Comparison of ENCODE assay signal across 2 cellular contexts in the genomic region with DNA sequence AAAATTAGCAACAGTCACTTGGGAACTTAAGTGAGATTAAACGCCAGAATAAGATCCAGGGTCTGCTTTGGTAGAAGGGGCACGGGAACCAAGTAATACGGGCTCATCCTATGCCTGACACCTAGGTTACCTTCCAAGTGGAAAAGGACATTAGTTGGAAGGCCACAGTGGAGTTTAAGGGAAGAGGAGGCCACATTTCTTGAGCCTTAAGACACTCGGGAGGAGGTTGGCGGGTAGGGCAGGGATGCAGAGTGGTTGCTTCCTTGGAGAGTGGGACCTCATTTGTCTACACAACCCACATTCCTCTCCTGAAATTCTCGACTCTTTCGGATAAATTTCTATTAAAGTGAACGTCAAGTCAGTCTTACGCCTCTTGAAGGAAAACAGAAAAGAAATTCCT.
TF ChIP-seq lines count a peak whose summit lies in the region.

No MANE protein-coding gene starts in this region.

TF ChIP-seq in IMR-90, 13 proteins besides CTCF, POLR2A, EP300 and RAD21:
- TF ChIP-seq ELK1 (IDR thresholded peaks at IDR 0.05; ENCODE audit: borderline replicate concordance, low read depth, low read length) (no peak), CEBPB (IDR thresholded peaks at IDR 0.05; ENCODE audit: low read depth, low read length) (no peak), MXI1 (IDR thresholded peaks at IDR 0.05; ENCODE audit: borderline replicate concordance, low read depth, low read length) (no peak), FOS (IDR thresholded peaks at IDR 0.05; ENCODE audit: low read depth, low read length) (no peak), RCOR1 (IDR thresholded peaks at IDR 0.05; ENCODE audit: insufficient replicate concordance, low read length) (no peak), NFE2L2 (IDR thresholded peaks at IDR 0.05; ENCODE audit: low read depth, low read length) (no peak), CHD1 (IDR thresholded peaks at IDR 0.05; ENCODE audit: low read depth, low read length) (no peak)
TF ChIP-seq in IMR-90: peak in this region for 0.

TF ChIP-seq in HepG2, 621 proteins besides CTCF, POLR2A, EP300 and RAD21:
- TF ChIP-seq ZNF672 (CRISPR knock-in tag; IDR thresholded peaks at IDR 0.05), result no peak
- TF ChIP-seq ZNF530 (CRISPR knock-in tag; IDR thresholded peaks at IDR 0.05; ENCODE audit: low read depth), result no peak
- no peak for TF ChIP-seq ZNF225 (CRISPR knock-in tag; IDR thresholded peaks at IDR 0.05)
- TF ChIP-seq ZNF709 (CRISPR knock-in tag; IDR thresholded peaks at IDR 0.05), result no peak
- no peak for TF ChIP-seq ZNF549 (CRISPR knock-in tag; IDR thresholded peaks at IDR 0.05)
- no peak for TF ChIP-seq ZFP36L1 (CRISPR knock-in tag; IDR thresholded peaks at IDR 0.05)
- no peak for TF ChIP-seq ZSCAN25 (CRISPR knock-in tag; IDR thresholded peaks at IDR 0.05)
- no peak for TF ChIP-seq SOX6 (IDR thresholded peaks at IDR 0.05)
- TF ChIP-seq SOX6 (CRISPR knock-in tag; IDR thresholded peaks at IDR 0.05), result no peak
- no peak for TF ChIP-seq RBAK (CRISPR knock-in tag; IDR thresholded peaks at IDR 0.05)
- no peak for TF ChIP-seq MLLT10 (CRISPR knock-in tag; IDR thresholded peaks at IDR 0.05)
- no peak for TF ChIP-seq ZSCAN12 (CRISPR knock-in tag; IDR thresholded peaks at IDR 0.05)
- no peak for TF ChIP-seq HMG20A (CRISPR knock-in tag; IDR thresholded peaks at IDR 0.05; ENCODE audit: borderline replicate concordance)
- no peak for TF ChIP-seq PAX8 (CRISPR knock-in tag; IDR thresholded peaks at IDR 0.05; ENCODE audit: borderline replicate concordance)
- TF ChIP-seq ZNF121 (CRISPR knock-in tag; IDR thresholded peaks at IDR 0.05), result no peak
- TF ChIP-seq, protein P1, sequence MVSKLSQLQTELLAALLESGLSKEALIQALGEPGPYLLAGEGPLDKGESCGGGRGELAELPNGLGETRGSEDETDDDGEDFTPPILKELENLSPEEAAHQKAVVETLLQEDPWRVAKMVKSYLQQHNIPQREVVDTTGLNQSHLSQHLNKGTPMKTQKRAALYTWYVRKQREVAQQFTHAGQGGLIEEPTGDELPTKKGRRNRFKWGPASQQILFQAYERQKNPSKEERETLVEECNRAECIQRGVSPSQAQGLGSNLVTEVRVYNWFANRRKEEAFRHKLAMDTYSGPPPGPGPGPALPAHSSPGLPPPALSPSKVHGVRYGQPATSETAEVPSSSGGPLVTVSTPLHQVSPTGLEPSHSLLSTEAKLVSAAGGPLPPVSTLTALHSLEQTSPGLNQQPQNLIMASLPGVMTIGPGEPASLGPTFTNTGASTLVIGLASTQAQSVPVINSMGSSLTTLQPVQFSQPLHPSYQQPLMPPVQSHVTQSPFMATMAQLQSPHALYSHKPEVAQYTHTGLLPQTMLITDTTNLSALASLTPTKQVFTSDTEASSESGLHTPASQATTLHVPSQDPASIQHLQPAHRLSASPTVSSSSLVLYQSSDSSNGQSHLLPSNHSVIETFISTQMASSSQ (IDR thresholded peaks at IDR 0.05; ENCODE audit: low read depth), result no peak
- TF ChIP-seq, protein P1 (CRISPR knock-in tag; IDR thresholded peaks at IDR 0.05; ENCODE audit: borderline replicate concordance), result no peak
- TF ChIP-seq ZNF766 (CRISPR knock-in tag; IDR thresholded peaks at IDR 0.05; ENCODE audit: borderline replicate concordance), result no peak
- no peak for TF ChIP-seq CC2D1A (CRISPR knock-in tag; IDR thresholded peaks at IDR 0.05)
- no peak for TF ChIP-seq AHR (CRISPR knock-in tag; IDR thresholded peaks at IDR 0.05)
- no peak for TF ChIP-seq ZNF567 (CRISPR knock-in tag; IDR thresholded peaks at IDR 0.05; ENCODE audit: borderline replicate concordance)
- TF ChIP-seq ZNF777 (CRISPR knock-in tag; IDR thresholded peaks at IDR 0.05), result no peak
